8 cellular contexts compared by ENCODE assay signal in the genomic region with DNA sequence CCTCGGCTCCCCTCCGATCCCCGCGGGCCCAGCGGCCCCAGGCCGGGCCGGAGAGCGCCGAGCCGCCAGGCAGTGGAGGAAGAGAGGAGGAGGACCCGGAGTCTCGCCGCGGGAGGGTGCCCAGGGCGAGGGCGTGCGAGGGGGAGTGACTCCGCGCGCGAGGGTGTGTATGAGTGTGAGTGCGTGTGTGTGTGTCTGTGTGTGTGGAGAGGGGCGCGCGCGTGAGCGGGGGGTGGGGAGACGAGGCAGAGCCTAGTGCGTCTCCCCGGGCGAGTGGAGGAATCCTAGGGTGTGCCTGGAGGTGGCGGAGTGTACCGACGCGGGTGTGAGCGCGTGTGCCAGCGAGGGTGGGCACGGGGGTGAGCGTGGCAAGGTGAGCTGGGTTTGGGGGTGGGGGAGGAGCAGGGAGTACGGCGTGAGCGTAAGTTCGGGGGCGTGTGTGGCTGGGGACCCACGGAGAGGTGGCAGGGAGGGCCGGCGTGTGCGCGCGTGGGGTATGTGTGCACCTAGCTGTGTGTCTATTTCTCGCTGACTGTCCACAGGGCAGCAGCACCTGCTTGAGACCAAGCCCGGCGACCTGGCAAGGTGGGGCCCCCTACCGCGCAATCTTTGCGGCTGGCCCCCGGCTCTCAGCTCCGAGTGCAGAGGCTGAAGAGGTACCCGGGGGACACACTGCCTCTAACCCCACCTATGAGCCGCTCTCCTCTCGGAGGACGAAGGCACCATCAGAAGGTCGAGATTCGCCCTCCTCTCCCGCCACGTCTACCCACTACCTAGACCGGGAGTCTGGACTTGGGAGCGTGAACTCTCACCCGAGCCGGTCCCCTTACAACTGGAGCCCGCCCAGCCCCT. TPM values are rescaled to one million over a fixed set of nuclear protein-coding genes. Genes with fewer than 3 reads are reported as not detected.
DNase-seq lines count a peak whose midpoint lies in the region; ATAC-seq and TF ChIP-seq lines count a peak whose summit lies in the region.

No MANE protein-coding gene starts in this region.

- no peak overlapping the region for H3K27ac ChIP-seq in CD4-positive, alpha-beta T cell (ENCODE audit: low read depth, low read length)
- H3K27ac ChIP-seq in breast epithelium (peak overlapping the region; percentile 45 to 74), stomach smooth muscle (ENCODE audit: low read length) (peak overlapping the region; percentile 58), RWPE1 (no peak overlapping the region)

- peak overlapping the region; percentile 45 for H3K4me3 Mint-ChIP-seq in CD4-positive, alpha-beta T cell

- DNase-seq in CD4-positive, alpha-beta T cell: no peak
- DNase-seq in LNCaP clone FGC (ENCODE audit: low read depth) (no peak), breast epithelium (ENCODE audit: low spot score in 2 of 2) (no peak), left lobe of liver (ENCODE audit: low spot score) (peak; percentile 59), RWPE1 (ENCODE audit: low spot score) (no peak)
- DNase-seq in stimulated activated naive CD4-positive, alpha-beta T cell (lab: John Stamatoyannopoulos, UW): no peak

- no peaks in the 10 kb centered on the region for H3K9me3 ChIP-seq in CD4-positive, alpha-beta T cell (ENCODE audit: control insufficient read depth, low read length)
- H3K9me3 ChIP-seq in breast epithelium (no peaks in the 10 kb centered on the region), stomach smooth muscle (ENCODE audit: control insufficient read depth in 2 of 2, low read length in 2 of 2) (no peaks in the 10 kb centered on the region)

- no peak for ATAC-seq in CD4-positive, alpha-beta T cell (ENCODE audit: poor library complexity)
- ATAC-seq in left lobe of liver (peak; percentile 45), HG02884 (IDR thresholded peaks at IDR 0.05; ENCODE audit: unreplicated experiment) (no peak)

- H3K9me3 Mint-ChIP-seq in CD4-positive, alpha-beta T cell: no peaks in the 10 kb centered on the region

- POLR2A ChIA-PET in CD4-positive, alpha-beta T cell (lab: Charles Lee): no interaction called here
- POLR2A ChIA-PET in RWPE1 (lab: Yijun Ruan, JAX; ENCODE audit: low non-redundant PET): interaction anchor here (0.6 kb wide), 1 partner anchor 153 kb away, joined by 4 read pairs; no protein-coding TSS in a partner anchor

- no peaks in the 10 kb centered on the region for H3K36me3 Mint-ChIP-seq in CD4-positive, alpha-beta T cell (ENCODE audit: low read depth)

- peaks cover 9% of the 10 kb centered on the region for H3K4me1 Mint-ChIP-seq in CD4-positive, alpha-beta T cell (ENCODE audit: low read depth)

- H3K9ac ChIP-seq in stomach smooth muscle (ENCODE audit: low read length in 2 of 2): peak overlapping the region; percentile 36 to 52

- H3K27me3 Mint-ChIP-seq in CD4-positive, alpha-beta T cell: peaks cover 89% of the 10 kb centered on the region

- peaks cover 59% of the 10 kb centered on the region for H3K27me3 ChIP-seq in CD4-positive, alpha-beta T cell (ENCODE audit: control insufficient read depth, insufficient read depth, low read length)
- H3K27me3 ChIP-seq in breast epithelium (no peaks in the 10 kb centered on the region), stomach smooth muscle (ENCODE audit: control insufficient read depth in 1 of 2, insufficient read depth in 2 of 2, low read length in 2 of 2) (no peaks in the 10 kb centered on the region)

- H3K36me3 ChIP-seq in breast epithelium (no peaks in the 10 kb centered on the region), stomach smooth muscle (ENCODE audit: control insufficient read depth in 2 of 2, insufficient read depth in 2 of 2, low read length in 2 of 2) (no peaks in the 10 kb centered on the region)

- CTCF ChIA-PET in CD4-positive, alpha-beta T cell (lab: Charles Lee): no interaction called here
- CTCF ChIA-PET in RWPE1 (lab: Yijun Ruan, JAX): interaction anchor here (0.5 to 1.1 kb wide), 8 partner anchors 9 to 966 kb away, joined by 3 to 4 read pairs (median 3); partner anchors contain the start of gene SLC16A1

- TF ChIP-seq POLR2A in breast epithelium (IDR thresholded peaks at IDR 0.05): no peak

- no peaks in the 10 kb centered on the region for H3K4me1 ChIP-seq in breast epithelium
- peaks cover 45% of the 10 kb centered on the region for H3K4me1 ChIP-seq in stomach smooth muscle (ENCODE audit: control insufficient read depth, insufficient read depth, low read length)

- H3K27ac Mint-ChIP-seq in CD4-positive, alpha-beta T cell: no peak overlapping the region

- no peak for TF ChIP-seq CTCF in CD4-positive, alpha-beta T cell (IDR thresholded peaks at IDR 0.05)
- 0 out of 2 replicates have a peak, but pooled peaks have one; percentile 18 for TF ChIP-seq CTCF in LNCaP clone FGC (IDR thresholded peaks at IDR 0.05; ENCODE audit: control insufficient read depth, extremely low read depth, insufficient read depth)
- no peak for TF ChIP-seq CTCF in breast epithelium (IDR thresholded peaks at IDR 0.05)
- no peak for TF ChIP-seq CTCF in RWPE1 (conservative IDR thresholded peaks at IDR 0.05; ENCODE audit: low read depth)

- intact Hi-C loops in CD4-positive, alpha-beta T cell (cut with DNase I, micrococcal nuclease): no loop called here
- intact Hi-C loops in breast epithelium (cut with DNase I; ENCODE audit: low total_unique reads): no loop called here

- H3K4me3 ChIP-seq in LNCaP clone FGC (ENCODE audit: low read depth, low read length) (peak overlapping the region; percentile 62), breast epithelium (peak overlapping the region; percentile 59 to 89 (median 67)), stomach smooth muscle (ENCODE audit: low read length in 2 of 2) (peak overlapping the region; percentile 62 to 81)

RNA-seq across cellular contexts. Expression of gene KCND3, which starts 0.8 kb away (rescaled TPM):
- total RNA-seq in CD4-positive, alpha-beta T cell: under 1 TPM in 1 of 2 experiments, not detected in 1; 0.05 TPM
- 10 to 100 TPM in 1 of 3 donors, 1 to 10 TPM in 2; 5.9 to 10.2 (median 6.7) TPM for total RNA-seq in breast epithelium
- 24.7 TPM for total RNA-seq in left lobe of liver

Comparison
In these comparisons a context has a peak if more than half of its experiments do, and no peak if none do; other contexts are left out.
1. H3K27ac ChIP-seq: peak in breast epithelium (2 of 2) and stomach smooth muscle (single experiment); none in CD4-positive, alpha-beta T cell (single experiment) and RWPE1 (single experiment).
2. RNA of gene KCND3, which starts 0.8 kb away (total RNA-seq): 24.7 TPM in left lobe of liver (single experiment) and 5.9 to 10.2 TPM in breast epithelium; 0.05 TPM in CD4-positive, alpha-beta T cell; every median in the first group is over 4 times any median in the second.
3. Peak in every context shown above with its lines, with median percentiles within 50 percentile points of each other: H3K4me3 ChIP-seq.